In genomic region chr5:113682497-113683136, GRCh38 we compare ENCODE assay signal across 11 cellular contexts.
A peak's percentile ranks its signal among the peaks of the same experiment; 100 is the strongest.
DNase-seq lines count a peak whose midpoint lies in the region.
"Had no signal": no experiment of that assay in that cellular context is flagged by ENCODE, and none has a peak within 500 bp of the region (broad histone marks: within the 10 kb centered on the region; RNA-seq: fewer than 3 reads in every experiment).

No MANE protein-coding gene starts in this region.

- H3K27ac ChIP-seq in substantia nigra (ENCODE audit: low read depth, low read length, poor library complexity, severe bottlenecking): no peak overlapping the region

- peak; percentile 43 for DNase-seq in G401 (ENCODE audit: low spot score)
- peak; percentile 7 for DNase-seq in KBM-7
- DNase-seq in SW480 (ENCODE audit: low spot score): peak; percentile 36
- DNase-seq in left kidney (ENCODE audit: low read depth, low spot score): peak; percentile 36
- DNase-seq in OCI-M2 (lab: John Stamatoyannopoulos, UW; ENCODE audit: unreplicated experiment): no peak
- DNase-seq in amniotic stem cell (lab: John Stamatoyannopoulos, UW): no peak
- no peak for DNase-seq in substantia nigra (lab: John Stamatoyannopoulos, UW)
- no peak for DNase-seq in NCI-H2171 treated with DMSO at 0.1 percent for 48 hours (lab: John Stamatoyannopoulos, UW)
- DNase-seq: cortex of kidney, hypothalamus, naive B cell had no signal

- in situ Hi-C loops in G401 (cut with HindIII; ENCODE audit: low sequenced_read_pairs) (no loop called here), KBM-7 (cut with MboI; ENCODE audit: low pct_unique_long_range_greater_than_20kb, low sequenced_read_pairs) (no loop called here)

Comparison
In these comparisons a context has a peak if more than half of its experiments do, and no peak if none do; other contexts are left out.
1. DNase-seq: peak in G401 (single experiment), KBM-7 (single experiment), SW480 (single experiment) and left kidney (single experiment); none in OCI-M2 (single experiment), amniotic stem cell (single experiment), substantia nigra (0 of 49) and NCI-H2171 treated with DMSO at 0.1 percent for 48 hours (single experiment).